Comparison of ENCODE assay signal across 32 cellular contexts in the genomic region with DNA sequence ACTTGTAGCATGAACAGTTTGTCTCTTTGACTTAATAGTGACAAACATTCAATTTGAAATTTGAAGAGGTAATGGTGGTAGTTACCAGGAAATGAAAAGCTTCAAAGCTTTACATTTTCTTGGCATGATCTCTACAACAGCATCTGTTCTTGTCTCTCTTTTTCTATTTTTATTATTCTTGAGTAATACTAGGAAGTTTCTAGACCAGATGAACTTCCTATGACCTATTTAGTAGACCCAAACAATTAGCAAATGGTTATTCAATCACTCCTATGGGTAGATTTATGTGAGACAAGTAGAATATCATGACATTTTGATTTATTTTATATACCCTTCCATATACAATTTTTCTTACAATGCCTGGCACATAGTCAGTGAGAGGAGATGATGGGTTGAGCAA.
"Had no signal": no experiment of that assay in that cellular context is flagged by ENCODE, and none has a peak within 500 bp of the region (broad histone marks: within the 10 kb centered on the region; RNA-seq: fewer than 3 reads in every experiment).

No MANE protein-coding gene starts in this region.

- H3K27ac ChIP-seq: body of pancreas, esophagus muscularis mucosa, left ventricle myocardium inferior, neutrophil, pancreas, prostate gland, sigmoid colon, thyroid gland, upper lobe of left lung, VCaP had no signal

- H3K4me1 Mint-ChIP-seq: endodermal cell; stimulated activated memory B cell treated with anti-CD40 and anti-IgM and Interleukin-4, amounts not matched to agents 10 μg/mL and 1 μg/mL and 100 μg/mL, for 72 hours; stimulated activated naive CD8-positive, alpha-beta T cell treated with anti-CD3 and anti-CD28 coated beads, Interleukin-15, amount 100 ng/mL, for 72 hours had no signal

- H3K36me3 Mint-ChIP-seq: activated naive CD4-positive, alpha-beta T cell treated with anti-CD3 and anti-CD28 coated beads, Interleukin-2, amount 50 U/mL, for 72 hours; natural killer cell treated with Interleukin-12 subunit alpha and Interleukin-12 subunit beta and Interleukin-15 and Interleukin-18, amount 100 ng/mL, for 72 hours; stimulated activated memory B cell treated with anti-CD40 and anti-IgM and Interleukin-4, amounts not matched to agents 10 μg/mL and 1 μg/mL and 100 μg/mL, for 72 hours had no signal

- H3K4me3 Mint-ChIP-seq: activated T-cell treated with anti-CD3 and anti-CD28 coated beads, Interleukin-2, amount 50 U/mL, for 72 hours; endodermal cell; natural killer cell treated with Interleukin-12 subunit alpha and Interleukin-12 subunit beta and Interleukin-15 and Interleukin-18, amount 100 ng/mL, for 72 hours; stimulated activated memory B cell treated with anti-CD40 and anti-IgM and Interleukin-4, amounts not matched to agents 10 μg/mL and 1 μg/mL and 100 μg/mL, for 72 hours; stimulated activated naive CD8-positive, alpha-beta T cell treated with anti-CD3 and anti-CD28 coated beads, Interleukin-15, amount 100 ng/mL, for 72 hours had no signal

- FAIRE-seq: islet of Langerhans, pancreas, TTC549 had no signal

- H3K4me1 ChIP-seq: body of pancreas, left ventricle myocardium inferior, pancreas, prostate gland, sigmoid colon, thyroid gland, upper lobe of left lung had no signal

- H3K9me3 ChIP-seq: body of pancreas, esophagus muscularis mucosa, left ventricle myocardium inferior, neutrophil, pancreas, prostate gland, sigmoid colon, thyroid gland, upper lobe of left lung had no signal

- H3K27me3 ChIP-seq: body of pancreas, esophagus muscularis mucosa, neutrophil, pancreas, sigmoid colon, thyroid gland, upper lobe of left lung had no signal

- H3K27me3 Mint-ChIP-seq: natural killer cell treated with Interleukin-12 subunit alpha and Interleukin-12 subunit beta and Interleukin-15 and Interleukin-18, amount 100 ng/mL, for 72 hours; stimulated activated memory B cell treated with anti-CD40 and anti-IgM and Interleukin-4, amounts not matched to agents 10 μg/mL and 1 μg/mL and 100 μg/mL, for 72 hours; stimulated activated naive CD8-positive, alpha-beta T cell treated with anti-CD3 and anti-CD28 coated beads, Interleukin-15, amount 100 ng/mL, for 72 hours had no signal

- H3K4me2 ChIP-seq: smooth muscle cell had no signal

- ATAC-seq: activated naive CD4-positive, alpha-beta T cell treated with anti-CD3 and anti-CD28 coated beads, Interleukin-2, amount 50 U/mL, for 72 hours; activated T-cell treated with anti-CD3 and anti-CD28 coated beads, Interleukin-2, amount 50 U/mL, for 72 hours; body of pancreas; mucosa of descending colon; natural killer cell treated with Interleukin-12 subunit alpha and Interleukin-12 subunit beta and Interleukin-15 and Interleukin-18, amount 100 ng/mL, for 72 hours; pancreas; stimulated activated memory B cell treated with anti-CD40 and anti-IgM and Interleukin-4, amounts not matched to agents 10 μg/mL and 1 μg/mL and 100 μg/mL, for 72 hours; stimulated activated naive CD8-positive, alpha-beta T cell treated with anti-CD3 and anti-CD28 coated beads, Interleukin-15, amount 100 ng/mL, for 72 hours had no signal

- DNase-seq: activated CD4-positive, alpha-beta T cell treated with anti-CD3 and anti-CD28 coated beads for 4 hours; activated CD4-positive, alpha-beta T cell treated with anti-CD3 and anti-CD28 coated beads, Interleukin-2, amount 50 U/mL, for 4 hours; activated naive CD4-positive, alpha-beta T cell; activated T-cell treated with anti-CD3 and anti-CD28 coated beads for 4 hours; activated T-cell treated with anti-CD3 and anti-CD28 coated beads, Interleukin-2, amount 50 U/mL, for 72 hours; anterior cingulate cortex; body of pancreas; endodermal cell; foreskin melanocyte; left ventricle myocardium inferior; mucosa of descending colon; pancreas; retina; sigmoid colon; stimulated activated CD4-positive, alpha-beta T cell treated with anti-CD3 and anti-CD28 coated beads, Interleukin-1b, Interleukin-23, amount 100 ng/mL, for 48 hours; stimulated activated CD4-positive, alpha-beta T cell treated with anti-CD3 and anti-CD28 coated beads, Interleukin-4, amount 100 ng/mL, for 4 hours; stimulated activated CD8-positive, alpha-beta memory T cell treated with anti-CD3 and anti-CD28 coated beads, Interleukin-4, amount 100 ng/mL, for 48 hours; stimulated activated naive CD8-positive, alpha-beta T cell treated with anti-CD3 and anti-CD28 coated beads, Interleukin-15, amount 100 ng/mL, for 72 hours; T-helper 9 cell; thyroid gland; upper lobe of left lung had no signal

- H3K4me3 ChIP-seq: body of pancreas, esophagus muscularis mucosa, left ventricle myocardium inferior, lung, mucosa of descending colon, pancreas, prostate gland, sigmoid colon, smooth muscle cell, thyroid gland, upper lobe of left lung had no signal

- H3K9me3 Mint-ChIP-seq: endodermal cell had no signal

- H3K36me3 ChIP-seq: esophagus muscularis mucosa, left ventricle myocardium inferior, neutrophil, pancreas, prostate gland, sigmoid colon, thyroid gland, upper lobe of left lung had no signal

- H3K27ac Mint-ChIP-seq: activated naive CD4-positive, alpha-beta T cell treated with anti-CD3 and anti-CD28 coated beads, Interleukin-2, amount 50 U/mL, for 72 hours; activated T-cell treated with anti-CD3 and anti-CD28 coated beads, Interleukin-2, amount 50 U/mL, for 72 hours; endodermal cell; natural killer cell treated with Interleukin-12 subunit alpha and Interleukin-12 subunit beta and Interleukin-15 and Interleukin-18, amount 100 ng/mL, for 72 hours; stimulated activated memory B cell treated with anti-CD40 and anti-IgM and Interleukin-4, amounts not matched to agents 10 μg/mL and 1 μg/mL and 100 μg/mL, for 72 hours; stimulated activated naive CD8-positive, alpha-beta T cell treated with anti-CD3 and anti-CD28 coated beads, Interleukin-15, amount 100 ng/mL, for 72 hours had no signal
